In the genomic region with DNA sequence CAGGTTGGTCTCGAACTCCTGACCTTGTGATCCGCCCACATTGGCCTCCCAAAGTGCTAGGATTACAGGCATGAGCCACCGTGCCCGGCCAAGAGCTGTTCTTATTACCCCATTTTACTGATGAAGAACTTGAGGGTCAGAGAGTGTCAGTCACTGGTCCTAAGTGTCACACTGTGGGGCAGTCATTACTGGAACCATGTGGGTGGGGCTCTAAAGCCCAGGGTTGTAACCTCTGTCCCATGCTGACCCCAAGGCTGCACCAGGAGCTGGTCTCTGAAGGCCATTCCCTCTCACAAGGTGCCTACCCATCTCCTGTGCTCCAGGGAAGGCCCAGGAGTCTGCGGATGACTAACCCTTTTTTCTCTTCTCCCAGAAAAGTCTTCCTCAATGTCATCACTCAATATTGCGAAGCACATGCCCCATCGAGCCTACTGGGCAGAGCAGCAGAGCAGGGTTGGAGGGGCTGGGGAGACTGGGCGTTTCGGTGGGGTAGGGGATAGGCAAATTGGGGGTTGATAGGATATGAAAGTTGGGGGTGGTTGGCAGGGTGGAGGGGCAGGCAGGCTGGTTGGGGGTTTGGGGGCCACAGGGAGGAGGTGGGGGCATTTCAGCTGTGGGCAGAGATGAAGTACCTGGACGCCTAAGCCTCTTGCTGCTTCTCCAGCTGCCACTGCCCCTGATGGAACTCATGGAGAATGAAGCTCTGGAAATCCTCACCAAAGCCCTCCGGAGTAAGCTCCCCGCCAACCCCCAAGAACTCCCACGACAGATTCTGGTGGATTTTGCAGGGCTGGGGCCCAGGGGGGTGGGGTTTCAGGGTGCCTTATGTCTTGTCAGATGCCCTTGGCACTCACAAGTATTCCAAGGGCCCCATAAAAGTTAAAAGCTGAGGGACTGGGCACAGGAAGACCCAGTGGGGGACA, we compare ENCODE assay signal across 7 cellular contexts. TPM values are rescaled to one million over a fixed set of nuclear protein-coding genes. Genes with fewer than 3 reads are reported as not detected.
DNase-seq lines count a peak whose midpoint lies in the region; ATAC-seq, FAIRE-seq and TF ChIP-seq lines count a peak whose summit lies in the region.
"Had no signal": no experiment of that assay in that cellular context is flagged by ENCODE, and none has a peak within 500 bp of the region (broad histone marks: within the 10 kb centered on the region; RNA-seq: fewer than 3 reads in every experiment).

No MANE protein-coding gene starts in this region.

- H3K27ac ChIP-seq in kidney (ENCODE audit: low read depth in 2 of 2, low read length in 2 of 2), result peak overlapping the region in 1 of 2 donors; percentile 99

- no peak for FAIRE-seq in kidney (lab: Jason Lieb, UNC)

- peaks cover 11% of the 10 kb centered on the region in 2 donors for H3K36me3 Mint-ChIP-seq in CD14-positive monocyte
- H3K36me3 Mint-ChIP-seq in endothelial cell (ENCODE audit: low read depth, unreplicated experiment), result peaks cover 8% of the 10 kb centered on the region

- H3K4me3 Mint-ChIP-seq in CD14-positive monocyte (peak overlapping the region in 1 of 2 donors; percentile 79), endothelial cell (ENCODE audit: unreplicated experiment) (no peak overlapping the region)

- no peaks in the 10 kb centered on the region for H3K9me3 ChIP-seq in kidney (ENCODE audit: control insufficient read depth in 1 of 2, low read length in 2 of 2)

- intact Hi-C loops in CD14-positive monocyte (cut with micrococcal nuclease), result loop anchor here (1.0 to 5.0 kb wide), 5 partner anchors 33 to 97 kb away; a partner anchor contains a TSS
- intact Hi-C loops in kidney (cut with DNase I), result loop anchor here (5.0 kb wide), 1 partner anchor 111 kb away; no protein-coding TSS in a partner anchor

- peaks cover 0 to 3% of the 10 kb centered on the region in 2 donors for H3K36me3 ChIP-seq in kidney (ENCODE audit: control insufficient read depth in 1 of 2, insufficient read depth in 2 of 2, low read length in 2 of 2)

- no peak for ATAC-seq in GM18870 (IDR thresholded peaks at IDR 0.05; ENCODE audit: unreplicated experiment)

- peak overlapping the region; percentile 20 to 77 for H3K9ac ChIP-seq in kidney (ENCODE audit: low read length in 2 of 2)

- H3K4me3 ChIP-seq in kidney (ENCODE audit: low read length in 2 of 2), result no peak overlapping the region

- H3K27ac Mint-ChIP-seq in CD14-positive monocyte, result peak overlapping the region in 6 of 7 donors; percentile 68 to 99 (median 98)
- no peak overlapping the region for H3K27ac Mint-ChIP-seq in endothelial cell (ENCODE audit: unreplicated experiment)

- H3K9me3 Mint-ChIP-seq in CD14-positive monocyte (peaks cover 0 to 17% (median 8%) of the 10 kb centered on the region in 7 donors), endothelial cell (ENCODE audit: unreplicated experiment) (no peaks in the 10 kb centered on the region)

- TF ChIP-seq CTCF in CD14-positive monocyte (IDR thresholded peaks at IDR 0.05) (no peak), kidney (IDR thresholded peaks at IDR 0.05; ENCODE audit: borderline replicate concordance, extremely low read depth, insufficient read depth) (no peak), endothelial cell (IDR thresholded peaks at IDR 0.05; ENCODE audit: unreplicated experiment) (no peak)

- peaks cover 7 to 35% of the 10 kb centered on the region in 2 donors for H3K4me1 ChIP-seq in kidney (ENCODE audit: control insufficient read depth in 1 of 2, insufficient read depth in 1 of 2, low read depth in 1 of 2, low read length in 2 of 2)

- peaks cover 30 to 40% (median 39%) of the 10 kb centered on the region in 3 donors for H3K27me3 Mint-ChIP-seq in CD14-positive monocyte (ENCODE audit: low read depth in 3 of 3)
- peaks cover 12% of the 10 kb centered on the region for H3K27me3 Mint-ChIP-seq in endothelial cell (ENCODE audit: unreplicated experiment)

- peaks cover 59% of the 10 kb centered on the region for H3K4me1 Mint-ChIP-seq in CD14-positive monocyte
- peaks cover 10% of the 10 kb centered on the region for H3K4me1 Mint-ChIP-seq in endothelial cell (ENCODE audit: unreplicated experiment)

- DNase-seq in CD14-positive monocyte (ENCODE audit: low spot score) (no peak), OCI-M1 (lab: John Stamatoyannopoulos, UW) (peak; percentile 7), kidney (peak; percentile 68), endothelial cell (ENCODE audit: low spot score) (no peak), T1000 (lab: John Stamatoyannopoulos, UW) (no peak)

RNA-seq across cellular contexts. Expression of a gene that starts 2.0 kb away (rescaled TPM):
- polyA plus RNA-seq in CD14-positive monocyte (10 to 100 TPM; 15.3 to 18.3 TPM), kidney (ENCODE audit: insufficient read depth, low read depth, low replicate concordance) (117 TPM)
- total RNA-seq in kidney (59.7 TPM), endothelial cell (ENCODE audit: unreplicated experiment) (42.3 TPM)

RNA-seq across cellular contexts. Expression of a gene that starts 3.2 kb away (rescaled TPM):
- polyA plus RNA-seq in CD14-positive monocyte (not detected), kidney (ENCODE audit: insufficient read depth, low read depth, low replicate concordance) (not detected)
- total RNA-seq in kidney (not detected), endothelial cell (ENCODE audit: unreplicated experiment) (0.38 TPM)
- total RNA-seq: cerebellum had no signal

RNA-seq across cellular contexts. Expression of a gene that starts 12.3 kb away (rescaled TPM):
- polyA plus RNA-seq in CD14-positive monocyte, result not detected
- total RNA-seq in kidney, result not detected
- not detected for polyA plus RNA-seq in kidney (ENCODE audit: insufficient read depth, low read depth, low replicate concordance)
- total RNA-seq in endothelial cell (ENCODE audit: unreplicated experiment), result 0.36 TPM

RNA-seq across cellular contexts. Expression of a gene that starts 14.0 kb away (rescaled TPM):
- polyA plus RNA-seq in CD14-positive monocyte (100 to 1,000 TPM; 254 to 298 TPM), kidney (ENCODE audit: insufficient read depth, low read depth, low replicate concordance) (291 TPM)
- total RNA-seq in kidney (172 TPM), endothelial cell (ENCODE audit: unreplicated experiment) (138 TPM)

RNA-seq across cellular contexts. Expression of a gene that starts 14.6 kb away (rescaled TPM):
- polyA plus RNA-seq in CD14-positive monocyte, result 100 to 1,000 TPM; 286 to 318 TPM
- total RNA-seq in kidney, result 192 TPM
- 1,026 TPM for polyA plus RNA-seq in kidney (ENCODE audit: insufficient read depth, low read depth, low replicate concordance)
- 264 TPM for total RNA-seq in endothelial cell (ENCODE audit: unreplicated experiment)

Comparison
In these comparisons a context has a peak if more than half of its experiments do, and no peak if none do; other contexts are left out.
1. DNase-seq: peak in OCI-M1 (single experiment) and kidney (single experiment); none in CD14-positive monocyte (single experiment), endothelial cell (single experiment) and T1000 (single experiment).